In genomic region chr19:4803736-4804695, GRCh38 we compare ENCODE assay signal across 9 cellular contexts. TPM values are rescaled to one million over a fixed set of nuclear protein-coding genes. Genes with fewer than 3 reads are reported as not detected.
A peak's percentile ranks its signal among the peaks of the same experiment; 100 is the strongest.
DNase-seq lines count a peak whose midpoint lies in the region; ATAC-seq and TF ChIP-seq lines count a peak whose summit lies in the region.
"Had no signal": no experiment of that assay in that cellular context is flagged by ENCODE, and none has a peak within 500 bp of the region (broad histone marks: within the 10 kb centered on the region; RNA-seq: fewer than 3 reads in every experiment).

No MANE protein-coding gene starts in this region.

- no peak for TF ChIP-seq EP300 in tibial nerve (IDR thresholded peaks at IDR 0.05)

- H3K27ac Mint-ChIP-seq in endodermal cell = no peak overlapping the region
- H3K27ac Mint-ChIP-seq in natural killer cell = no peak overlapping the region

- DNase-seq in A673 (ENCODE audit: low spot score) (peak; percentile 82), GM13976 (ENCODE audit: low spot score) (peak; percentile 84), NCI-H82 (lab: John Stamatoyannopoulos, UW) (peak; percentile 86), endodermal cell (peak; percentile 96), natural killer cell (peak; percentile 52), tibial nerve (ENCODE audit: low spot score in 2 of 2) (no peak)
- peak; percentile 27 to 49 for DNase-seq in activated CD8-positive, alpha-beta memory T cell treated with anti-CD3 and anti-CD28 coated beads for 1 hour (ENCODE audit: extremely low read depth in 1 of 2, low read depth in 1 of 2)

- no peaks in the 10 kb centered on the region for H3K27me3 Mint-ChIP-seq in endodermal cell (ENCODE audit: insufficient read depth)
- no peaks in the 10 kb centered on the region for H3K27me3 Mint-ChIP-seq in natural killer cell (ENCODE audit: low read depth in 2 of 2)

- H3K27ac ChIP-seq in A673 (ENCODE audit: low read depth, low read length, poor library complexity, severe bottlenecking) (no peak overlapping the region), endodermal cell (ENCODE audit: low read depth, low read length) (no peak overlapping the region), tibial nerve (no peak overlapping the region)
- H3K27ac ChIP-seq: neutrophil had no signal

- H3K9me3 ChIP-seq in A673 (ENCODE audit: low read depth, low read length, poor library complexity, severe bottlenecking) = no peaks in the 10 kb centered on the region
- H3K9me3 ChIP-seq in endodermal cell (ENCODE audit: control insufficient read depth, low read length) = no peaks in the 10 kb centered on the region
- H3K9me3 ChIP-seq in tibial nerve = no peaks in the 10 kb centered on the region
- H3K9me3 ChIP-seq: neutrophil had no signal

- intact Hi-C loops in A673 (cut with micrococcal nuclease; ENCODE audit: unreplicated experiment) = loop anchor here (1.0 kb wide), 1 partner anchor 72 kb away; no protein-coding TSS in a partner anchor
- intact Hi-C loops in natural killer cell (cut with micrococcal nuclease) = loop anchor here (10.0 kb wide), 1 partner anchor 229 kb away; no protein-coding TSS in a partner anchor

- no peaks in the 10 kb centered on the region for H3K36me3 Mint-ChIP-seq in endodermal cell (ENCODE audit: low read depth)
- H3K36me3 Mint-ChIP-seq in natural killer cell = no peaks in the 10 kb centered on the region

- no peak overlapping the region for H3K9ac ChIP-seq in endodermal cell (ENCODE audit: extremely low read depth, low read length, poor library complexity, severe bottlenecking)

- TF ChIP-seq POLR2A in tibial nerve (IDR thresholded peaks at IDR 0.05) = no peak

- in situ Hi-C loops in GM13976 (cut with MboI; ENCODE audit: low sequenced_read_pairs, unreplicated experiment) = loop anchor here (10.0 kb wide), 2 partner anchors 111 to 231 kb away; no protein-coding TSS in a partner anchor

- ATAC-seq in natural killer cell = peak; percentile 83 to 97 (median 96)
- ATAC-seq in GM21786 (IDR thresholded peaks at IDR 0.05; ENCODE audit: unreplicated experiment) = no peak

- H3K4me3 Mint-ChIP-seq in endodermal cell (no peak overlapping the region), natural killer cell (no peak overlapping the region)

- WGBS in endodermal cell (ENCODE audit: insufficient coverage in 1 of 2, insufficient read length in 1 of 2), 2 experiments = 56 to 60% methylated on average over 25 to 33 of the region's 33 CpGs
- WGBS in tibial nerve, 2 donors = 46 to 47% methylated on average over 32 to 33 of the region's 33 CpGs

- H3K9me3 Mint-ChIP-seq in endodermal cell (no peaks in the 10 kb centered on the region), natural killer cell (no peaks in the 10 kb centered on the region)

- POLR2A ChIA-PET in A673 (lab: Charles Lee; ENCODE audit: low non-redundant PET) = no interaction called here

- H3K4me1 Mint-ChIP-seq in endodermal cell (no peaks in the 10 kb centered on the region), natural killer cell (no peaks in the 10 kb centered on the region)

- BruUV-seq in A673 (replicated peaks; lab: Mats Ljungman, UMichigan) = no TSS peak

- CTCF ChIA-PET in A673 (lab: Charles Lee) = interaction anchor here (1.0 to 1.3 kb wide), 2 partner anchors 48 to 108 kb away, joined by 3 to 4 read pairs; no protein-coding TSS in a partner anchor

- H3K27me3 ChIP-seq in A673 (replicated peaks; ENCODE audit: insufficient read depth, low read depth, low read length, poor library complexity) (no peaks in the 10 kb centered on the region), endodermal cell (ENCODE audit: control insufficient read depth, insufficient read depth, low read length, poor library complexity, severe bottlenecking) (no peaks in the 10 kb centered on the region), tibial nerve (no peaks in the 10 kb centered on the region)
- H3K27me3 ChIP-seq: neutrophil had no signal

- no peaks in the 10 kb centered on the region for H3K4me1 ChIP-seq in A673 (ENCODE audit: insufficient read depth, low read length, poor library complexity, severe bottlenecking)
- H3K4me1 ChIP-seq in endodermal cell (ENCODE audit: control insufficient read depth, insufficient read depth, low read length) = no peaks in the 10 kb centered on the region
- H3K4me1 ChIP-seq in tibial nerve = peaks cover 0 to 1% (median 0%) of the 10 kb centered on the region in 4 donors

- H3K36me3 ChIP-seq in A673 (ENCODE audit: insufficient read depth, low read length, poor library complexity, severe bottlenecking) (no peaks in the 10 kb centered on the region), endodermal cell (ENCODE audit: control insufficient read depth, insufficient read depth, low read length) (no peaks in the 10 kb centered on the region), tibial nerve (peaks cover 0 to 4% (median 0%) of the 10 kb centered on the region in 3 donors)
- H3K36me3 ChIP-seq: neutrophil had no signal

- peak; percentile 93 for TF ChIP-seq CTCF in A673 (conservative IDR thresholded peaks at IDR 0.05; ENCODE audit: low read depth, low read length)
- peak; percentile 91 for TF ChIP-seq CTCF in GM13976 (IDR thresholded peaks at IDR 0.05; ENCODE audit: borderline replicate concordance, control extremely low read depth, extremely low read depth, insufficient read depth, missing control alignments)
- peak; percentile 97 for TF ChIP-seq CTCF in endodermal cell (conservative IDR thresholded peaks at IDR 0.05)
- TF ChIP-seq CTCF in natural killer cell (IDR thresholded peaks at IDR 0.05) = peak; percentile 62
- TF ChIP-seq CTCF in tibial nerve (IDR thresholded peaks at IDR 0.05) = peak; percentile 47 to 61 (median 53)

- H3K4me3 ChIP-seq in A673 (ENCODE audit: low read depth, low read length, poor library complexity, severe bottlenecking) (no peak overlapping the region), endodermal cell (ENCODE audit: low read length) (no peak overlapping the region), tibial nerve (no peak overlapping the region)

RNA-seq across cellular contexts. Expression of gene FEM1A, which starts 12.5 kb away (rescaled TPM):
- 17.4 and 18.9 TPM in 2 replicates for total RNA-seq in A673 (2021)
- 10 to 100 TPM; 15.8 to 16.0 TPM for total RNA-seq in endodermal cell
- 7.3 TPM for polyA plus RNA-seq in endodermal cell (2013, experiment 1 of 2)
- 7.7 TPM for polyA plus RNA-seq in endodermal cell (2013, experiment 2 of 2)
- 10 to 100 TPM; 11.0 to 13.9 (median 13.7) TPM for total RNA-seq in natural killer cell
- total RNA-seq in tibial nerve = 10 to 100 TPM; 12.3 to 17.1 (median 15.2) TPM

RNA-seq across cellular contexts. Expression of gene TICAM1, which starts 27.5 kb away (rescaled TPM):
- total RNA-seq in A673 (2021) = 5.6 and 7.0 TPM in 2 replicates
- 1 to 10 TPM; 2.9 to 4.6 TPM for total RNA-seq in endodermal cell
- polyA plus RNA-seq in endodermal cell (2013, experiment 1 of 2) = 1.1 TPM
- 0.75 TPM for polyA plus RNA-seq in endodermal cell (2013, experiment 2 of 2)
- total RNA-seq in natural killer cell = 10 to 100 TPM; 22.6 to 24.8 (median 22.7) TPM
- total RNA-seq in tibial nerve = 10 to 100 TPM in 1 of 4 donors, 1 to 10 TPM in 3; 3.5 to 10.8 (median 4.7) TPM

Comparison
In these comparisons a context has a peak if more than half of its experiments do, and no peak if none do; other contexts are left out.
1. DNase-seq: peak in A673 (single experiment), GM13976 (single experiment), NCI-H82 (single experiment), activated CD8-positive, alpha-beta memory T cell treated with anti-CD3 and anti-CD28 coated beads for 1 hour (2 of 2), endodermal cell (single experiment) and natural killer cell (single experiment); none in tibial nerve (0 of 2).
2. Peak in every context shown above with its lines, with median percentiles within 50 percentile points of each other: CTCF ChIP-seq.